Comparison of ENCODE assay signal across 13 cellular contexts in genomic region chr11:111913997-111914396, GRCh38. TPM values are rescaled to one million over a fixed set of nuclear protein-coding genes. Genes with fewer than 3 reads are reported as not detected.
DNase-seq lines count a peak whose midpoint lies in the region; ATAC-seq and TF ChIP-seq lines count a peak whose summit lies in the region.
"Had no signal": no experiment of that assay in that cellular context is flagged by ENCODE, and none has a peak within 500 bp of the region (broad histone marks: within the 10 kb centered on the region; RNA-seq: fewer than 3 reads in every experiment).

No MANE protein-coding gene starts in this region.

- peaks cover 11% of the 10 kb centered on the region for H3K4me1 Mint-ChIP-seq in Calu3 (ENCODE audit: low read depth, unreplicated experiment)
- no peaks in the 10 kb centered on the region for H3K4me1 Mint-ChIP-seq in activated T-cell treated with anti-CD3 and anti-CD28 coated beads, Interleukin-2, amount 50 U/mL, for 24 hours (ENCODE audit: low read depth)

- TF ChIP-seq EP300 in Ishikawa (IDR thresholded peaks at IDR 0.05; ENCODE audit: borderline replicate concordance) (no peak), suprapubic skin (IDR thresholded peaks at IDR 0.05) (no peak)

- ATAC-seq in right lobe of liver, result no peak
- ATAC-seq: GM12878 had no signal

- H3K27ac ChIP-seq in right lobe of liver, result peak overlapping the region in 2 of 3 donors; percentile 49 to 60
- H3K27ac ChIP-seq in suprapubic skin, result peak overlapping the region; percentile 93

- H3K4me1 ChIP-seq in right lobe of liver (peaks cover 0 to 10% (median 2%) of the 10 kb centered on the region in 4 donors), suprapubic skin (peaks cover 63% of the 10 kb centered on the region)

- no peak for TF ChIP-seq POLR2A in right lobe of liver (IDR thresholded peaks at IDR 0.05)
- no peak for TF ChIP-seq POLR2A in suprapubic skin (IDR thresholded peaks at IDR 0.05)

- DNase-seq in dermis blood vessel endothelial cell, result peak; percentile 66
- DNase-seq in right lobe of liver, result no peak
- peak in 1 of 2 donors; percentile 77 for DNase-seq in suprapubic skin (ENCODE audit: low spot score in 2 of 2)
- DNase-seq in Calu3, result no peak
- no peak for DNase-seq in activated T-cell treated with anti-CD3 and anti-CD28 coated beads, Interleukin-2, amount 50 U/mL, for 24 hours
- no peak for DNase-seq in DMS 273 treated with DMSO at 0.1 percent for 48 hours (lab: John Stamatoyannopoulos, UW)
- DNase-seq in SW480 (ENCODE audit: low spot score), result no peak
- DNase-seq: activated CD4-positive, CD25-positive, alpha-beta regulatory T cell treated with anti-CD3 and anti-CD28 coated beads, Interleukin-2, amount 50 U/mL, for 72 hours; endodermal cell; NCI-H2227 treated with DMSO at 0.1 percent for 48 hours; stimulated activated CD4-positive, alpha-beta T cell treated with anti-CD3 and anti-CD28 coated beads, Interleukin-2, amount 100 ng/mL, for 48 hours had no signal

- peaks cover 5% of the 10 kb centered on the region for H3K36me3 Mint-ChIP-seq in Calu3 (ENCODE audit: insufficient read depth, unreplicated experiment)
- H3K36me3 Mint-ChIP-seq in activated T-cell treated with anti-CD3 and anti-CD28 coated beads, Interleukin-2, amount 50 U/mL, for 24 hours (ENCODE audit: low read depth), result no peaks in the 10 kb centered on the region

- peaks cover 8% of the 10 kb centered on the region for H3K27me3 Mint-ChIP-seq in Calu3 (ENCODE audit: unreplicated experiment)
- peaks cover 58% of the 10 kb centered on the region for H3K27me3 Mint-ChIP-seq in activated T-cell treated with anti-CD3 and anti-CD28 coated beads, Interleukin-2, amount 50 U/mL, for 24 hours

- intact Hi-C loops in right lobe of liver (cut with DNase I), result no loop called here
- intact Hi-C loops in Calu3 (cut with micrococcal nuclease; ENCODE audit: unreplicated experiment), result no loop called here

- H3K4me3 Mint-ChIP-seq in Calu3 (ENCODE audit: low read depth, unreplicated experiment), result no peak overlapping the region
- H3K4me3 Mint-ChIP-seq in activated T-cell treated with anti-CD3 and anti-CD28 coated beads, Interleukin-2, amount 50 U/mL, for 24 hours, result no peak overlapping the region
- H3K4me3 Mint-ChIP-seq: endodermal cell had no signal

- H3K9me3 ChIP-seq in right lobe of liver, result no peaks in the 10 kb centered on the region
- no peaks in the 10 kb centered on the region for H3K9me3 ChIP-seq in suprapubic skin

- CTCF ChIA-PET in Calu3 (lab: Charles Lee), result no interaction called here

- H3K27me3 ChIP-seq in right lobe of liver, result no peaks in the 10 kb centered on the region
- H3K27me3 ChIP-seq in suprapubic skin, result no peaks in the 10 kb centered on the region

- no peaks in the 10 kb centered on the region for H3K36me3 ChIP-seq in right lobe of liver
- H3K36me3 ChIP-seq in suprapubic skin, result no peaks in the 10 kb centered on the region

- no peaks in the 10 kb centered on the region for H3K9me3 Mint-ChIP-seq in Calu3 (ENCODE audit: low read depth, unreplicated experiment)
- H3K9me3 Mint-ChIP-seq in activated T-cell treated with anti-CD3 and anti-CD28 coated beads, Interleukin-2, amount 50 U/mL, for 24 hours, result no peaks in the 10 kb centered on the region
- H3K9me3 Mint-ChIP-seq: endodermal cell had no signal

- WGBS in right lobe of liver (ENCODE audit: insufficient coverage, low coverage, low lambda C conversion rate, missing lambda C conversion rate), result 32% methylated on average over 3 of the region's 4 CpGs
- 9% methylated on average over 4 of the region's 4 CpGs for whole genome bisulfite sequencing in suprapubic skin

- H3K4me3 ChIP-seq in right lobe of liver (no peak overlapping the region), suprapubic skin (peak overlapping the region; percentile 61)
- H3K4me3 ChIP-seq: GM12878 had no signal

- TF ChIP-seq CTCF in right lobe of liver (IDR thresholded peaks at IDR 0.05), result no peak
- no peak for TF ChIP-seq CTCF in suprapubic skin (IDR thresholded peaks at IDR 0.05)
- no peak for TF ChIP-seq CTCF in Calu3 (IDR thresholded peaks at IDR 0.05; ENCODE audit: unreplicated experiment)

- TF ChIP-seq RAD21 in Ishikawa (IDR thresholded peaks at IDR 0.05; ENCODE audit: low read depth), result no peak

- H3K27ac Mint-ChIP-seq in Calu3 (ENCODE audit: unreplicated experiment), result no peak overlapping the region
- H3K27ac Mint-ChIP-seq in activated T-cell treated with anti-CD3 and anti-CD28 coated beads, Interleukin-2, amount 50 U/mL, for 24 hours, result no peak overlapping the region
- H3K27ac Mint-ChIP-seq: endodermal cell had no signal

- no TSS peak for BruUV-seq in Calu3 (replicated peaks; lab: Mats Ljungman, UMichigan)

TF ChIP-seq in Ishikawa, 13 proteins besides CTCF, POLR2A, EP300 and RAD21:
- TF ChIP-seq TEAD4 (IDR thresholded peaks at IDR 0.05), result 0 out of 2 replicates have a peak, but pooled peaks have one; percentile 18
- TF ChIP-seq MAX (IDR thresholded peaks at IDR 0.05), result no peak
- TF ChIP-seq NFIC (IDR thresholded peaks at IDR 0.05), result peak; percentile 47

RNA-seq across cellular contexts. Expression of gene HSPB2, which starts 1.5 kb away (rescaled TPM):
- total RNA-seq in dermis blood vessel endothelial cell (not detected in 2 replicates), right lobe of liver (under 1 TPM in 2 of 6 experiments, not detected in 4; 0.20 to 0.49 TPM), suprapubic skin (1 to 10 TPM in 1 of 4 donors, not detected in 3; 3.1 TPM), Calu3 (2022) (not detected in 2 replicates)
- total RNA-seq: GM12878 had no signal

RNA-seq across cellular contexts. Expression of gene CRYAB, which starts 2.4 kb away (rescaled TPM):
- total RNA-seq in dermis blood vessel endothelial cell, result 1.0 and 1.7 TPM in 2 replicates
- 10 to 100 TPM in 2 of 6 experiments, 1 to 10 TPM in 4; 3.6 to 10.5 (median 6.7) TPM for total RNA-seq in right lobe of liver
- 100 to 1,000 TPM; 144 to 203 (median 176) TPM for total RNA-seq in suprapubic skin
- total RNA-seq in Calu3 (2022), result 0.66 and 1.9 TPM in 2 replicates
- total RNA-seq: GM12878 had no signal

RNA-seq across cellular contexts. Expression of gene C11orf52, which starts 4.7 kb away (rescaled TPM):
- total RNA-seq in dermis blood vessel endothelial cell, result 0.17 and 0.47 TPM in 2 replicates
- 10 to 100 TPM in 4 of 6 experiments, 1 to 10 TPM in 2; 6.4 to 12.6 (median 10.3) TPM for total RNA-seq in right lobe of liver
- 10 to 100 TPM in 1 of 4 donors, 1 to 10 TPM in 3; 7.5 to 10.4 (median 9.7) TPM for total RNA-seq in suprapubic skin
- 6.2 and 7.9 TPM in 2 replicates for total RNA-seq in Calu3 (2022)
- total RNA-seq: GM12878 had no signal

RNA-seq across cellular contexts. Expression of gene DIXDC1, which starts 23.1 kb away (rescaled TPM):
- 17.7 and 30.8 TPM in 2 replicates for total RNA-seq in dermis blood vessel endothelial cell
- 10 to 100 TPM in 1 of 6 experiments, 1 to 10 TPM in 5; 4.5 to 10.4 (median 8.0) TPM for total RNA-seq in right lobe of liver
- total RNA-seq in suprapubic skin, result 10 to 100 TPM; 11.8 to 20.9 (median 13.1) TPM
- total RNA-seq in Calu3 (2022), result 2.6 and 2.9 TPM in 2 replicates

RNA-seq across cellular contexts. Expression of gene CFAP68, which starts 34.7 kb away (rescaled TPM):
- total RNA-seq in dermis blood vessel endothelial cell, result 5.3 and 5.7 TPM in 2 replicates
- total RNA-seq in right lobe of liver, result 10 to 100 TPM; 10.6 to 22.9 (median 15.7) TPM
- 10 to 100 TPM; 27.7 to 42.4 (median 32.7) TPM for total RNA-seq in suprapubic skin
- total RNA-seq in Calu3 (2022), result 28.1 and 29.8 TPM in 2 replicates

Comparison
In these comparisons a context has a peak if more than half of its experiments do, and no peak if none do; other contexts are left out.
1. RNA of gene CRYAB, which starts 2.4 kb away (total RNA-seq): 144 to 203 TPM in suprapubic skin; 3.6 to 10.5 TPM in right lobe of liver, 0.66 to 1.9 TPM in Calu3 and 1.0 to 1.7 TPM in dermis blood vessel endothelial cell; every median in the first group is over 10 times any median in the second.